In the genomic region with DNA sequence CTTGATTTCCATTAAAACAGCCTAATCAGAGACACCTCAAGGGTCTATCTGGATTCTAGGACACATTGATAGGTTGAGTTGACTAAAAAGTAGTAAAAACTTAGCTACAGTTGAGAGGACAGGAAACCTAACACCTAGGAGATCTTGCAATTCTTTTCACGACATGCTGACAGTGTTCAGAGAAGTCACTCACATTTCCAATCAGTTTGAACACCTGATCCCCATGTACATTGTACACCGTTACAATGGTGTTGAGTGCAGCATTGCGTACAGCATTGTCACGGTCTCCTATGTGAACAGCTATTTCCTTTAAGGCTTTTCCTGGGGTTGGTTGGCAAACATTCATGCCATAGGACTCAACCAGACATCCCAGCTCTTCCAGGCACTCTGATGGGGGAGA, we compare ENCODE assay signal across 21 cellular contexts. TPM values are rescaled to one million over a fixed set of nuclear protein-coding genes. Genes with fewer than 3 reads are reported as not detected.
DNase-seq lines count a peak whose midpoint lies in the region; ATAC-seq and TF ChIP-seq lines count a peak whose summit lies in the region.
"Had no signal": no experiment of that assay in that cellular context is flagged by ENCODE, and none has a peak within 500 bp of the region (broad histone marks: within the 10 kb centered on the region; RNA-seq: fewer than 3 reads in every experiment).

No MANE protein-coding gene starts in this region.

- H3K4me1 Mint-ChIP-seq in H9: peaks cover 14 to 17% of the 10 kb centered on the region in 2 experiments
- H3K4me1 Mint-ChIP-seq in nephron progenitor cell: no peaks in the 10 kb centered on the region
- H3K4me1 Mint-ChIP-seq: CD8-positive, alpha-beta memory T cell had no signal

- ATAC-seq in Panc1 (peak; percentile 49; the same call in 1 of the 2 replicates), gastrocnemius medialis (peak; percentile 47 to 63), left ventricle myocardium superior (no peak)
- ATAC-seq: GM12878 had no signal

- H3K4me2 ChIP-seq in H9 (ENCODE audit: insufficient read depth, insufficient read length, low read length): no peak overlapping the region

- CTCF ChIA-PET in Panc1 (lab: Charles Lee): no interaction called here

- H3K79me2 ChIP-seq in H9 (ENCODE audit: insufficient read depth, low read length): no peaks in the 10 kb centered on the region

- no peak overlapping the region for H4K91ac ChIP-seq in H9 (ENCODE audit: insufficient read length, low read depth, low read length)

- POLR2A ChIA-PET in Panc1 (lab: Charles Lee): interaction anchor here (0.5 kb wide), 1 partner anchor 71 kb away, joined by 3 read pairs; no protein-coding TSS in a partner anchor

- H3K4me1 ChIP-seq in H9 (ENCODE audit: insufficient read depth, low read length): no peaks in the 10 kb centered on the region
- no peaks in the 10 kb centered on the region for H3K4me1 ChIP-seq in Panc1 (ENCODE audit: control insufficient read depth, insufficient read depth, low read length)
- H3K4me1 ChIP-seq in gastrocnemius medialis: peaks cover 0 to 15% of the 10 kb centered on the region in 2 donors
- H3K4me1 ChIP-seq: BE2C had no signal

- no peak for TF ChIP-seq POLR2A in gastrocnemius medialis (IDR thresholded peaks at IDR 0.05)

- H3K36me3 Mint-ChIP-seq in H9 (ENCODE audit: insufficient read depth in 1 of 3, low read depth in 3 of 3): peaks cover 42 to 86% (median 83%) of the 10 kb centered on the region in 3 experiments; a peak in 6 of 7 replicates
- peaks cover 78% of the 10 kb centered on the region for H3K36me3 Mint-ChIP-seq in nephron progenitor cell (ENCODE audit: low read depth)

- H3T11ph ChIP-seq in H9 (ENCODE audit: low read length): no peak overlapping the region

- H3K27ac ChIP-seq in H9 (ENCODE audit: insufficient read length, low read depth, low read length) (no peak overlapping the region), Panc1 (ENCODE audit: low read length) (no peak overlapping the region), gastrocnemius medialis (peak overlapping the region; percentile 73 to 84 (median 82))

- H2BK120ac ChIP-seq in H9 (ENCODE audit: low read depth, low read length, poor library complexity, severe bottlenecking): no peak overlapping the region

- no peaks in the 10 kb centered on the region for H3K23me2 ChIP-seq in H9 (ENCODE audit: insufficient read length, low read depth, low read length, poor library complexity, severe bottlenecking)

- H2BK5ac ChIP-seq in H9 (ENCODE audit: insufficient read length, low read length): no peak overlapping the region

- no peak overlapping the region for H2BK12ac ChIP-seq in H9 (ENCODE audit: insufficient read length, low read depth, low read length)

- H3K14ac ChIP-seq in H9 (ENCODE audit: insufficient read depth, low read length): no peak overlapping the region

- H3K79me1 ChIP-seq in H9 (ENCODE audit: insufficient read depth, low read depth, low read length, poor library complexity, severe bottlenecking): no peaks in the 10 kb centered on the region

- H3K18ac ChIP-seq in H9 (ENCODE audit: insufficient read length, low read depth, low read length): no peak overlapping the region

- H3K27ac Mint-ChIP-seq in H9 (peak overlapping the region in 2 of 3 experiments; percentile 17 to 37; a peak in 1 of 7 replicates), nephron progenitor cell (peak overlapping the region; percentile 73)

- no peak overlapping the region for H2BK15ac ChIP-seq in H9 (ENCODE audit: low read depth, low read length)

- in situ Hi-C loops in Panc1 (cut with HindIII; ENCODE audit: low pct_unique_long_range_greater_than_20kb, low sequenced_read_pairs) (no loop called here), gastrocnemius medialis (cut with MboI; ENCODE audit: low sequenced_read_pairs in 4 of 4) (no loop called here)

- H2BK20ac ChIP-seq in H9 (ENCODE audit: low read depth, low read length, poor library complexity, severe bottlenecking): no peak overlapping the region

- intact Hi-C loops in Panc1 (cut with micrococcal nuclease; ENCODE audit: unreplicated experiment): no loop called here
- intact Hi-C loops in gastrocnemius medialis (cut with DNase I; ENCODE audit: low total_unique reads): loop anchor here (2.0 to 5.0 kb wide), 2 partner anchors 35 to 51 kb away; no protein-coding TSS in a partner anchor
- intact Hi-C loops in left ventricle myocardium superior (cut with micrococcal nuclease): no loop called here

- H3K4me3 ChIP-seq in Panc1 (ENCODE audit: low read depth in 2 of 2, low read length in 2 of 2) (no peak overlapping the region), gastrocnemius medialis (no peak overlapping the region)
- H3K4me3 ChIP-seq: GM12878 had no signal

- H3K9ac ChIP-seq in H9 (ENCODE audit: extremely low read depth, insufficient read length, low read length): no peak overlapping the region

- H3K36me3 ChIP-seq in Panc1 (ENCODE audit: control insufficient read depth, insufficient read depth, low read length): peaks cover 59% of the 10 kb centered on the region
- H3K36me3 ChIP-seq in gastrocnemius medialis: peaks cover 4 to 96% of the 10 kb centered on the region in 2 donors

- H3K4me3 Mint-ChIP-seq in H9 (no peak overlapping the region), nephron progenitor cell (no peak overlapping the region)
- H3K4me3 Mint-ChIP-seq: CD4-positive, CD25-positive, alpha-beta regulatory T cell; CD8-positive, alpha-beta memory T cell had no signal

- H4K5ac ChIP-seq in H9 (ENCODE audit: insufficient read length, low read depth, low read length): no peak overlapping the region

- H3K27me3 Mint-ChIP-seq in H9 (ENCODE audit: low read depth): no peaks in the 10 kb centered on the region
- H3K27me3 Mint-ChIP-seq in nephron progenitor cell (ENCODE audit: low read depth, poor library complexity): no peaks in the 10 kb centered on the region
- H3K27me3 Mint-ChIP-seq: CD4-positive, CD25-positive, alpha-beta regulatory T cell; CD8-positive, alpha-beta memory T cell had no signal

- H3K27me3 ChIP-seq in H9 (ENCODE audit: insufficient read depth, low read length) (no peaks in the 10 kb centered on the region), Panc1 (ENCODE audit: control insufficient read depth, insufficient read depth, low read length) (no peaks in the 10 kb centered on the region), gastrocnemius medialis (no peaks in the 10 kb centered on the region)
- H3K27me3 ChIP-seq: BE2C had no signal

- WGBS in H9 (ENCODE audit: extremely low coverage, insufficient read length, low lambda C conversion rate): no CpG with 5 or more reads among the region's 4 CpGs

- H3K9me3 ChIP-seq in H9 (ENCODE audit: control insufficient read depth, low read depth, low read length): no peaks in the 10 kb centered on the region
- H3K9me3 ChIP-seq in Panc1 (ENCODE audit: control insufficient read depth, insufficient read depth, low read depth, low read length): no peaks in the 10 kb centered on the region
- H3K9me3 ChIP-seq in gastrocnemius medialis: no peaks in the 10 kb centered on the region
- H3K9me3 ChIP-seq: BE2C had no signal

- H4K20me1 ChIP-seq in H9 (ENCODE audit: control insufficient read depth, insufficient read depth, insufficient read length): no peaks in the 10 kb centered on the region

- BruUV-seq in Panc1 (replicated peaks; lab: Mats Ljungman, UMichigan): no TSS peak

- H4K8ac ChIP-seq in H9 (replicated peaks; ENCODE audit: insufficient read length, low read depth, low read length): no peak overlapping the region

- no peak for TF ChIP-seq CTCF in H9 (conservative IDR thresholded peaks at IDR 0.05)
- TF ChIP-seq CTCF in Panc1 (IDR thresholded peaks at IDR 0.05): no peak
- no peak for TF ChIP-seq CTCF in nephron progenitor cell (IDR thresholded peaks at IDR 0.05)
- no peak for TF ChIP-seq CTCF in gastrocnemius medialis (IDR thresholded peaks at IDR 0.05 in 4 of 5, conservative IDR thresholded peaks at IDR 0.05 in 1 of 5)

- H2AFZ ChIP-seq in H9 (ENCODE audit: low read length): no peak overlapping the region

- DNase-seq in H9 (no peak), Panc1 (ENCODE audit: low read depth, low spot score) (no peak), nephron progenitor cell (no peak), gastrocnemius medialis (no peak), midbrain (lab: John Stamatoyannopoulos, UW) (no peak), left ventricle myocardium superior (no peak)
- DNase-seq: ACHN; BE2C; C1 segment of cervical spinal cord; CD4-positive, CD25-positive, alpha-beta regulatory T cell; CD8-positive, alpha-beta memory T cell; COR-L47; DMS 273 treated with DMSO at 0.1 percent for 48 hours; DMS53; DND-41; EL; GOT3; H7; IMR-90 had no signal

- H3K56ac ChIP-seq in H9 (ENCODE audit: insufficient read length, low read depth, low read length): no peak overlapping the region

- no peak overlapping the region for H3K4ac ChIP-seq in H9 (ENCODE audit: low read depth, low read length)

- no peak overlapping the region for H3K23ac ChIP-seq in H9 (ENCODE audit: insufficient read length, low read depth, low read length)

- no peak overlapping the region for H2AK5ac ChIP-seq in H9 (ENCODE audit: insufficient read length, low read length)

- H3K9me3 Mint-ChIP-seq in H9 (no peaks in the 10 kb centered on the region), nephron progenitor cell (no peaks in the 10 kb centered on the region)
- H3K9me3 Mint-ChIP-seq: CD8-positive, alpha-beta memory T cell had no signal

RNA-seq across cellular contexts. Expression of gene F2, which starts 42.8 kb away (rescaled TPM):
- total RNA-seq in H9 (2021): not detected in 2 replicates
- total RNA-seq in Panc1 (2021; ENCODE audit: unreplicated experiment): 0.64 TPM
- polyA plus RNA-seq in Panc1 (2012; ENCODE audit: insufficient read length): 0.12 TPM
- total RNA-seq in gastrocnemius medialis: 1 to 10 TPM in 2 of 4 donors, not detected in 2; 1.4 to 3.0 TPM
- total RNA-seq in left ventricle myocardium superior: not detected
- total RNA-seq: CD4-positive, CD25-positive, alpha-beta regulatory T cell; CD8-positive, alpha-beta memory T cell; G401; H7; IMR-90 had no signal
- polyA plus RNA-seq: CD4-positive, CD25-positive, alpha-beta regulatory T cell; CD8-positive, alpha-beta memory T cell; GM12878; IMR-90 had no signal

Comparison
In these comparisons a context has a peak if more than half of its experiments do, and no peak if none do; other contexts are left out.
1. H3K27ac ChIP-seq: peak in gastrocnemius medialis (4 of 4); none in H9 (single experiment) and Panc1 (single experiment).